1 cellular context compared by ENCODE assay signal in the genomic region with DNA sequence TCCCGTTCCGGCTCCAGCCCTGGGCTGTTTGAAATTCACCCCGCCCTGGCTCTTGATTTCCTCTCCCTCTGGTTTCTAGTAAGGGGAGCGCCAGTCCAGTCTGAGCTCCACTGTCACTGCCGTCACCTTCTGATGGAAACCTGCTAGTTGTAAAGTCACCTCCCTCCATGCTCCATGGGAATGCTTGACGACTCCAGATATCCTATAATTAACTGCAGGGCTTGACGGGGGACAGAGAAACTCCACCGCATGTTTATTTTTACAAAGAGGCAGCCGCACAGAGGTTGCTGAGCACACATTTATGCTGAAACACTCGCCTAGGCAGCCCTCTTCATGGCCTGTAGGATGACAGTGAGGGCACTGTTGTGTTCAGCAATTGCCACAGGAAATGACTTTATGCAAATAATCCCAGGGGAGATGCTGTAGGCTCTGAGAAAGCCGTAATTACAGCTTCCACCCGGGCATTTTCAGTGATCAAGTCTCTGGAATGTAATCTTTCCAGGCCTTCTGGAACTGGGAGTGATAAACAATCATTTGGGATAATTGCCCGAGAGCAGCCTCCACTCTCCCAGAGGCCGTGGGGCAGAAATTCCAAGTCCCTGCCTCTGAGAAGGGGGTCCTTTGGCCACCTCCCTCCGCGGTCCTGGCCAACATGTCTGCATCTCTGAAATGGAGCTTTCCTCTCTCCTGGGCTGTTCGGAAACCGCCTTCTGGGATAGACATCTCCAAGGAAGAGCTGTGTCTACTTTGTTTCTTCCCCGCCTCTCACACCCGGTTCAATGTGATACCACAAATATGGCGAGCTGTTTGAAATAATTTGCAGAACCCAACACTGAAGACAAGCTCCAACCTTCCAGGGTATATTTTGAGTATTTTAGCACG.
TF ChIP-seq lines count a peak whose summit lies in the region.

No MANE protein-coding gene starts in this region.

TF ChIP-seq in GM23338, 12 proteins besides CTCF, POLR2A, EP300 and RAD21 (continued from another document):
- TF ChIP-seq ZNF462 (CRISPR knock-in tag; IDR thresholded peaks at IDR 0.05): no peak
- TF ChIP-seq POLR2AphosphoS5 (IDR thresholded peaks at IDR 0.05; ENCODE audit: low read depth): no peak
- TF ChIP-seq CREB1 (CRISPR knock-in tag; IDR thresholded peaks at IDR 0.05; ENCODE audit: low read depth): no peak
- TF ChIP-seq ZNF331 (CRISPR knock-in tag; IDR thresholded peaks at IDR 0.05; ENCODE audit: low read depth): no peak
- no peak for TF ChIP-seq ZNF114 (CRISPR knock-in tag; IDR thresholded peaks at IDR 0.05)
- no peak for TF ChIP-seq JUNB (IDR thresholded peaks at IDR 0.05; ENCODE audit: unreplicated experiment)
- no peak for TF ChIP-seq STAT1 (IDR thresholded peaks at IDR 0.05; ENCODE audit: unreplicated experiment)
- TF ChIP-seq, protein P1, sequence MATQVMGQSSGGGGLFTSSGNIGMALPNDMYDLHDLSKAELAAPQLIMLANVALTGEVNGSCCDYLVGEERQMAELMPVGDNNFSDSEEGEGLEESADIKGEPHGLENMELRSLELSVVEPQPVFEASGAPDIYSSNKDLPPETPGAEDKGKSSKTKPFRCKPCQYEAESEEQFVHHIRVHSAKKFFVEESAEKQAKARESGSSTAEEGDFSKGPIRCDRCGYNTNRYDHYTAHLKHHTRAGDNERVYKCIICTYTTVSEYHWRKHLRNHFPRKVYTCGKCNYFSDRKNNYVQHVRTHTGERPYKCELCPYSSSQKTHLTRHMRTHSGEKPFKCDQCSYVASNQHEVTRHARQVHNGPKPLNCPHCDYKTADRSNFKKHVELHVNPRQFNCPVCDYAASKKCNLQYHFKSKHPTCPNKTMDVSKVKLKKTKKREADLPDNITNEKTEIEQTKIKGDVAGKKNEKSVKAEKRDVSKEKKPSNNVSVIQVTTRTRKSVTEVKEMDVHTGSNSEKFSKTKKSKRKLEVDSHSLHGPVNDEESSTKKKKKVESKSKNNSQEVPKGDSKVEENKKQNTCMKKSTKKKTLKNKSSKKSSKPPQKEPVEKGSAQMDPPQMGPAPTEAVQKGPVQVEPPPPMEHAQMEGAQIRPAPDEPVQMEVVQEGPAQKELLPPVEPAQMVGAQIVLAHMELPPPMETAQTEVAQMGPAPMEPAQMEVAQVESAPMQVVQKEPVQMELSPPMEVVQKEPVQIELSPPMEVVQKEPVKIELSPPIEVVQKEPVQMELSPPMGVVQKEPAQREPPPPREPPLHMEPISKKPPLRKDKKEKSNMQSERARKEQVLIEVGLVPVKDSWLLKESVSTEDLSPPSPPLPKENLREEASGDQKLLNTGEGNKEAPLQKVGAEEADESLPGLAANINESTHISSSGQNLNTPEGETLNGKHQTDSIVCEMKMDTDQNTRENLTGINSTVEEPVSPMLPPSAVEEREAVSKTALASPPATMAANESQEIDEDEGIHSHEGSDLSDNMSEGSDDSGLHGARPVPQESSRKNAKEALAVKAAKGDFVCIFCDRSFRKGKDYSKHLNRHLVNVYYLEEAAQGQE (IDR thresholded peaks at IDR 0.05; ENCODE audit: unreplicated experiment): no peak
- no peak for TF ChIP-seq ETS1 (IDR thresholded peaks at IDR 0.05)
- TF ChIP-seq EZH2phosphoT487 (IDR thresholded peaks at IDR 0.05; ENCODE audit: unreplicated experiment): no peak
- no peak for TF ChIP-seq NANOG (IDR thresholded peaks at IDR 0.05; ENCODE audit: borderline replicate concordance)
